Comparison of ENCODE assay signal across 1 cellular context in genomic region chr5:149380466-149381121, GRCh38.
TF ChIP-seq lines count a peak whose summit lies in the region.

No MANE protein-coding gene starts in this region.

TF ChIP-seq in HepG2, 621 proteins besides CTCF, POLR2A, EP300 and RAD21 (continued from another document and continues in another):
- TF ChIP-seq, protein P1, sequence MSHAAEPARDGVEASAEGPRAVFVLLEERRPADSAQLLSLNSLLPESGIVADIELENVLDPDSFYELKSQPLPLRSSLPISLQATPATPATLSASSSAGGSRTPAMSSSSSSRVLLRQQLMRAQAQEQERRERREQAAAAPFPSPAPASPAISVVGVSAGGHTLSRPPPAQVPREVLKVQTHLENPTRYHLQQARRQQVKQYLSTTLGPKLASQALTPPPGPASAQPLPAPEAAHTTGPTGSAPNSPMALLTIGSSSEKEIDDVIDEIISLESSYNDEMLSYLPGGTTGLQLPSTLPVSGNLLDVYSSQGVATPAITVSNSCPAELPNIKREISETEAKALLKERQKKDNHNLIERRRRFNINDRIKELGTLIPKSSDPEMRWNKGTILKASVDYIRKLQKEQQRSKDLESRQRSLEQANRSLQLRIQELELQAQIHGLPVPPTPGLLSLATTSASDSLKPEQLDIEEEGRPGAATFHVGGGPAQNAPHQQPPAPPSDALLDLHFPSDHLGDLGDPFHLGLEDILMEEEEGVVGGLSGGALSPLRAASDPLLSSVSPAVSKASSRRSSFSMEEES (CRISPR knock-in tag; IDR thresholded peaks at IDR 0.05), result peak; percentile 96
- TF ChIP-seq ZNF280B (CRISPR knock-in tag; IDR thresholded peaks at IDR 0.05; ENCODE audit: borderline replicate concordance) (no peak), ZNF3 (CRISPR knock-in tag; IDR thresholded peaks at IDR 0.05) (no peak), MXD4 (CRISPR knock-in tag; IDR thresholded peaks at IDR 0.05) (0 out of 2 replicates have a peak, but pooled peaks have one; percentile 27), GTF2F1 (IDR thresholded peaks at IDR 0.05; ENCODE audit: low read length) (no peak), PATZ1 (CRISPR knock-in tag; IDR thresholded peaks at IDR 0.05) (peak; percentile 44; the same call in 1 of the 2 replicates), ZNF451 (CRISPR knock-in tag; IDR thresholded peaks at IDR 0.05) (no peak), ZNF598 (CRISPR knock-in tag; IDR thresholded peaks at IDR 0.05; ENCODE audit: borderline replicate concordance) (no peak), ZNF138 (CRISPR knock-in tag; IDR thresholded peaks at IDR 0.05; ENCODE audit: low read depth) (no peak), MAF1 (CRISPR knock-in tag; IDR thresholded peaks at IDR 0.05; ENCODE audit: borderline replicate concordance) (no peak), ZBTB43 (CRISPR knock-in tag; conservative IDR thresholded peaks at IDR 0.05) (no peak), ZNF703 (CRISPR knock-in tag; IDR thresholded peaks at IDR 0.05; ENCODE audit: borderline replicate concordance) (no peak), BATF2 (CRISPR knock-in tag; IDR thresholded peaks at IDR 0.05) (no peak), ZSCAN9 (CRISPR knock-in tag; IDR thresholded peaks at IDR 0.05; ENCODE audit: borderline replicate concordance) (no peak; the same call in 1 of the 2 replicates), POLR2AphosphoS5 (IDR thresholded peaks at IDR 0.05; ENCODE audit: low read depth, low read length) (peak; percentile 45; the same call in 1 of the 2 replicates), HMGA1 (CRISPR knock-in tag; conservative IDR thresholded peaks at IDR 0.05) (no peak), TFDP2 (CRISPR knock-in tag; IDR thresholded peaks at IDR 0.05) (peak; percentile 59), ZNF510 (CRISPR knock-in tag; IDR thresholded peaks at IDR 0.05; ENCODE audit: low read depth) (no peak), ZNF709 (CRISPR knock-in tag; IDR thresholded peaks at IDR 0.05) (no peak), PHF8 (CRISPR knock-in tag; IDR thresholded peaks at IDR 0.05) (no peak), TEAD2 (CRISPR knock-in tag; IDR thresholded peaks at IDR 0.05) (no peak), IKZF4 (CRISPR knock-in tag; IDR thresholded peaks at IDR 0.05; ENCODE audit: borderline replicate concordance, low read depth, not compliant biosample characterization) (no peak), ZNF672 (CRISPR knock-in tag; IDR thresholded peaks at IDR 0.05) (no peak), ZNF749 (CRISPR knock-in tag; IDR thresholded peaks at IDR 0.05; ENCODE audit: borderline replicate concordance) (no peak), ZNF276 (CRISPR knock-in tag; IDR thresholded peaks at IDR 0.05; ENCODE audit: low read depth) (no peak), ARID4A (CRISPR knock-in tag; IDR thresholded peaks at IDR 0.05; ENCODE audit: borderline replicate concordance) (no peak), TP53 (CRISPR knock-in tag; conservative IDR thresholded peaks at IDR 0.05) (no peak), BORCS8-MEF2B (CRISPR knock-in tag; IDR thresholded peaks at IDR 0.05) (peak; percentile 58; the same call in 1 of the 2 replicates), NFKB2 (CRISPR knock-in tag; IDR thresholded peaks at IDR 0.05; ENCODE audit: borderline replicate concordance) (no peak), TOPORS (CRISPR knock-in tag; IDR thresholded peaks at IDR 0.05) (peak; percentile 62; the same call in 1 of the 2 replicates), SCMH1 (CRISPR knock-in tag; IDR thresholded peaks at IDR 0.05; ENCODE audit: borderline replicate concordance) (no peak), ATM (IDR thresholded peaks at IDR 0.05; ENCODE audit: borderline replicate concordance) (no peak), KLF9 (CRISPR knock-in tag; IDR thresholded peaks at IDR 0.05; ENCODE audit: low read depth) (no peak), GATA4 (IDR thresholded peaks at IDR 0.05; ENCODE audit: borderline replicate concordance, low read depth) (no peak), ZNF282 (IDR thresholded peaks at IDR 0.05; ENCODE audit: partially characterized antibody) (no peak), PAF1 (CRISPR knock-in tag; IDR thresholded peaks at IDR 0.05) (no peak), XRCC5 (optimal IDR thresholded peaks at IDR 0.05; ENCODE audit: low read length) (no peak), ZFP1 (CRISPR knock-in tag; IDR thresholded peaks at IDR 0.05) (peak; percentile 87; the same call in 1 of the 2 replicates), ZNF83 (CRISPR knock-in tag; IDR thresholded peaks at IDR 0.05; ENCODE audit: borderline replicate concordance) (no peak), SPEN (CRISPR knock-in tag; IDR thresholded peaks at IDR 0.05; ENCODE audit: low read depth) (peak; percentile 61; the same call in 1 of the 2 replicates), ATF7 (IDR thresholded peaks at IDR 0.05) (peak; percentile 36; the same call in 1 of the 2 replicates), ATF7 (CRISPR knock-in tag; IDR thresholded peaks at IDR 0.05) (peak; percentile 80), ATAD3A (CRISPR knock-in tag; IDR thresholded peaks at IDR 0.05) (no peak), ZNF781 (CRISPR knock-in tag; IDR thresholded peaks at IDR 0.05; ENCODE audit: borderline replicate concordance, not compliant biosample characterization) (no peak), ZNF441 (CRISPR knock-in tag; IDR thresholded peaks at IDR 0.05; ENCODE audit: borderline replicate concordance) (no peak), STAG1 (CRISPR knock-in tag; IDR thresholded peaks at IDR 0.05) (no peak), PLRG1 (conservative IDR thresholded peaks at IDR 0.05) (no peak), ZNF333 (CRISPR knock-in tag; IDR thresholded peaks at IDR 0.05; ENCODE audit: borderline replicate concordance) (no peak), RFX1 (IDR thresholded peaks at IDR 0.05) (no peak), ZNF75D (CRISPR knock-in tag; IDR thresholded peaks at IDR 0.05; ENCODE audit: borderline replicate concordance) (no peak), FOXK2 (IDR thresholded peaks at IDR 0.05) (no peak), CREM (IDR thresholded peaks at IDR 0.05) (no peak), CREM (CRISPR knock-in tag; IDR thresholded peaks at IDR 0.05) (no peak)
- TF ChIP-seq, protein P2, sequence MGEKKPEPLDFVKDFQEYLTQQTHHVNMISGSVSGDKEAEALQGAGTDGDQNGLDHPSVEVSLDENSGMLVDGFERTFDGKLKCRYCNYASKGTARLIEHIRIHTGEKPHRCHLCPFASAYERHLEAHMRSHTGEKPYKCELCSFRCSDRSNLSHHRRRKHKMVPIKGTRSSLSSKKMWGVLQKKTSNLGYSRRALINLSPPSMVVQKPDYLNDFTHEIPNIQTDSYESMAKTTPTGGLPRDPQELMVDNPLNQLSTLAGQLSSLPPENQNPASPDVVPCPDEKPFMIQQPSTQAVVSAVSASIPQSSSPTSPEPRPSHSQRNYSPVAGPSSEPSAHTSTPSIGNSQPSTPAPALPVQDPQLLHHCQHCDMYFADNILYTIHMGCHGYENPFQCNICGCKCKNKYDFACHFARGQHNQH (CRISPR knock-in tag; IDR thresholded peaks at IDR 0.05), result no peak
- TF ChIP-seq, protein P3, sequence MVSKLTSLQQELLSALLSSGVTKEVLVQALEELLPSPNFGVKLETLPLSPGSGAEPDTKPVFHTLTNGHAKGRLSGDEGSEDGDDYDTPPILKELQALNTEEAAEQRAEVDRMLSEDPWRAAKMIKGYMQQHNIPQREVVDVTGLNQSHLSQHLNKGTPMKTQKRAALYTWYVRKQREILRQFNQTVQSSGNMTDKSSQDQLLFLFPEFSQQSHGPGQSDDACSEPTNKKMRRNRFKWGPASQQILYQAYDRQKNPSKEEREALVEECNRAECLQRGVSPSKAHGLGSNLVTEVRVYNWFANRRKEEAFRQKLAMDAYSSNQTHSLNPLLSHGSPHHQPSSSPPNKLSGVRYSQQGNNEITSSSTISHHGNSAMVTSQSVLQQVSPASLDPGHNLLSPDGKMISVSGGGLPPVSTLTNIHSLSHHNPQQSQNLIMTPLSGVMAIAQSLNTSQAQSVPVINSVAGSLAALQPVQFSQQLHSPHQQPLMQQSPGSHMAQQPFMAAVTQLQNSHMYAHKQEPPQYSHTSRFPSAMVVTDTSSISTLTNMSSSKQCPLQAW (CRISPR knock-in tag; IDR thresholded peaks at IDR 0.05), result peak; percentile 45; the same call in 1 of the 2 replicates
